In genomic region chr4:152385551-152385950, GRCh38 we compare ENCODE assay signal across 9 cellular contexts.
A peak's percentile ranks its signal among the peaks of the same experiment; 100 is the strongest.
DNase-seq lines count a peak whose midpoint lies in the region; ATAC-seq and TF ChIP-seq lines count a peak whose summit lies in the region.
"Had no signal": no experiment of that assay in that cellular context is flagged by ENCODE, and none has a peak within 500 bp of the region (broad histone marks: within the 10 kb centered on the region; RNA-seq: fewer than 3 reads in every experiment).

No MANE protein-coding gene starts in this region.

- no TSS peak for BruUV-seq in Panc1 (replicated peaks; lab: Mats Ljungman, UMichigan)

- intact Hi-C loops in Panc1 (cut with micrococcal nuclease; ENCODE audit: unreplicated experiment): no loop called here

- DNase-seq in NCI-H82 (lab: John Stamatoyannopoulos, UW) (peak; percentile 5), NCI-H82 treated with DMSO at 0.1 percent for 48 hours (lab: John Stamatoyannopoulos, UW; ENCODE audit: unreplicated experiment) (no peak), Panc1 (ENCODE audit: low read depth, low spot score) (no peak), fibroblast of the aortic adventitia (ENCODE audit: low read depth) (peak; percentile 44), tibial nerve (ENCODE audit: low spot score in 2 of 2) (no peak), SHP77 (lab: John Stamatoyannopoulos, UW) (no peak), NCI-H2227 treated with DMSO at 0.1 percent for 48 hours (lab: John Stamatoyannopoulos, UW) (no peak)
- DNase-seq: Calu3 had no signal

- no peak for TF ChIP-seq EP300 in tibial nerve (IDR thresholded peaks at IDR 0.05)

- no peaks in the 10 kb centered on the region for H3K36me3 ChIP-seq in Panc1 (ENCODE audit: control insufficient read depth, insufficient read depth, low read length)
- no peaks in the 10 kb centered on the region for H3K36me3 ChIP-seq in tibial nerve

- H3K9me3 ChIP-seq in Panc1 (ENCODE audit: control insufficient read depth, insufficient read depth, low read depth, low read length): no peaks in the 10 kb centered on the region
- H3K9me3 ChIP-seq in tibial nerve: no peaks in the 10 kb centered on the region

- in situ Hi-C loops in Panc1 (cut with HindIII; ENCODE audit: low pct_unique_long_range_greater_than_20kb, low sequenced_read_pairs): no loop called here

- no peak for ATAC-seq in Panc1
- ATAC-seq in GM21423 (IDR thresholded peaks at IDR 0.05; ENCODE audit: unreplicated experiment): no peak

- no peaks in the 10 kb centered on the region for H3K27me3 ChIP-seq in Panc1 (ENCODE audit: control insufficient read depth, insufficient read depth, low read length)
- H3K27me3 ChIP-seq in tibial nerve: no peaks in the 10 kb centered on the region

- 6 to 8% methylated on average over 1 of the region's 1 CpG for WGBS in tibial nerve, 2 donors

- TF ChIP-seq CTCF in Panc1 (IDR thresholded peaks at IDR 0.05): peak; percentile 58; the same call in 1 of the 2 replicates
- peak; percentile 78 for TF ChIP-seq CTCF in fibroblast of the aortic adventitia (IDR thresholded peaks at IDR 0.05; ENCODE audit: insufficient read depth, low read length)
- peak in 4 of 5 experiments; percentile 39 to 68 (median 53) for TF ChIP-seq CTCF in tibial nerve (IDR thresholded peaks at IDR 0.05)

- no peaks in the 10 kb centered on the region for H3K4me1 ChIP-seq in Panc1 (ENCODE audit: control insufficient read depth, insufficient read depth, low read length)
- peaks cover 0 to 34% (median 4%) of the 10 kb centered on the region in 4 donors for H3K4me1 ChIP-seq in tibial nerve

- CTCF ChIA-PET in Panc1 (lab: Charles Lee): no interaction called here

- H3K27ac ChIP-seq in Panc1 (ENCODE audit: low read length) (no peak overlapping the region), tibial nerve (no peak overlapping the region)

- POLR2A ChIA-PET in Panc1 (lab: Charles Lee): no interaction called here

- no peak overlapping the region for H3K4me3 ChIP-seq in Panc1 (ENCODE audit: low read depth in 2 of 2, low read length in 2 of 2)
- no peak overlapping the region for H3K4me3 ChIP-seq in fibroblast of the aortic adventitia (ENCODE audit: low read depth, low read length)
- no peak overlapping the region for H3K4me3 ChIP-seq in tibial nerve

- no peak for TF ChIP-seq POLR2A in tibial nerve (IDR thresholded peaks at IDR 0.05)

Comparison
In these comparisons a context has a peak if more than half of its experiments do, and no peak if none do; other contexts are left out.
1. DNase-seq: peak in NCI-H82 (single experiment) and fibroblast of the aortic adventitia (single experiment); none in NCI-H82 treated with DMSO at 0.1 percent for 48 hours (single experiment), Panc1 (single experiment), tibial nerve (0 of 2), SHP77 (0 of 2) and NCI-H2227 treated with DMSO at 0.1 percent for 48 hours (single experiment).
2. Peak in every context shown above with its lines, with median percentiles within 50 percentile points of each other: CTCF ChIP-seq.